ENCODE assay signal across 7 cellular contexts in the genomic region with DNA sequence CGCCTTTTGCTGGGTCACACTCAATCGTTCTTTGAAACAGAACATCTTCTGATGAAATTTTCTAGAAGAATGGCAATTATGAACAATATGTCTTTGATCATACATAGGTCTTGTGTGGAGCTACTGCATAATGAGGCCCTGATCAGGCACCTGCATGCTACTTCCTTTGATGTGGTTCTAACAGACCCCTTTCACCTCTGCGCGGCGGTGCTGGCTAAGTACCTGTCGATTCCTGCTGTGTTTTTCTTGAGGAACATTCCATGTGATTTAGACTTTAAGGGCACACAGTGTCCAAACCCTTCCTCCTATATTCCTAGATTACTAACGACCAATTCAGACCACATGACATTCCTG. TPM values are rescaled to one million over a fixed set of nuclear protein-coding genes. Genes with fewer than 3 reads are reported as not detected.
"Had no signal": no experiment of that assay in that cellular context is flagged by ENCODE, and none has a peak within 500 bp of the region (broad histone marks: within the 10 kb centered on the region; RNA-seq: fewer than 3 reads in every experiment).

No MANE protein-coding gene starts in this region.

- H3K27ac Mint-ChIP-seq: GM23338, H9 had no signal

- H3K27ac ChIP-seq: KMS-11 had no signal

- DNase-seq: H9, HCEC 1CT, IMR-90, KBM-7 had no signal

- ATAC-seq: GM23338 had no signal

- H3K4me3 ChIP-seq: GM23338 had no signal

- H3K4me3 Mint-ChIP-seq: GM23338, H9 had no signal

RNA-seq across cellular contexts. Expression of a gene that starts 0.5 kb away (rescaled TPM):
- total RNA-seq: GM23338, H1, H9, IMR-90 had no signal
- polyA plus RNA-seq: GM23338, H1, IMR-90 had no signal

RNA-seq across cellular contexts. Expression of a gene that starts 5.3 kb away (rescaled TPM):
- total RNA-seq: GM23338, H1, H9, IMR-90 had no signal
- polyA plus RNA-seq: GM23338, H1, IMR-90 had no signal

RNA-seq across cellular contexts. Expression of a gene that starts 15.6 kb away (rescaled TPM):
- total RNA-seq: GM23338, H1, H9, IMR-90 had no signal
- polyA plus RNA-seq: GM23338, H1, IMR-90 had no signal

RNA-seq across cellular contexts. Expression of a gene that starts 20.5 kb away (rescaled TPM):
- total RNA-seq: GM23338, H1, H9, IMR-90 had no signal
- polyA plus RNA-seq: GM23338, H1, IMR-90 had no signal

RNA-seq across cellular contexts. Expression of a gene that starts 31.5 kb away (rescaled TPM):
- total RNA-seq: GM23338, H1, H9, IMR-90 had no signal
- polyA plus RNA-seq: GM23338, H1, IMR-90 had no signal
